Comparison of ENCODE assay signal across 32 cellular contexts in the genomic region with DNA sequence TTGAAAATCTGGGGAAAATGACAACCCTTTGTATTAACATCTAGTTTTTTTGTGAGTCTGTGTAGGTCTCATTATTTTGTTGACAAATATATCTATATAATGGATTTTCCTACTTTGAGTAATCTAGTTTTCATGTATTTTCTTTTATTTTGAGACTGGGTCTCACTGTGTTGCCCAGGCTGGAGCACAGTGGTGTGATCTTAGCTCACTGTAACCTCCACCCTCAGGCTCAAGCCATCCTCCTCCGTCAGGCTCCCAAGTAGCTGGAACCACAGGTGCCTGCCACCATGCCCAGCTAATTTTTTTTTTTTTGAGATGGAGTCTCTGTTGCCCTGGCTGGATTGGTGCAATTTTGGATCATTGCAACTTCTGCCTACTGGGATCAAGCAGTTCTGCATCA.
"Had no signal": no experiment of that assay in that cellular context is flagged by ENCODE, and none has a peak within 500 bp of the region (broad histone marks: within the 10 kb centered on the region; RNA-seq: fewer than 3 reads in every experiment).

No MANE protein-coding gene starts in this region.

- H3K9me3 ChIP-seq: adrenal gland, esophagus muscularis mucosa, gastroesophageal sphincter had no signal

- H3K27ac ChIP-seq: adrenal gland, body of pancreas, esophagus muscularis mucosa, foreskin keratinocyte, gastroesophageal sphincter, WERI-Rb-1 had no signal

- DNase-seq: activated CD4-positive, alpha-beta memory T cell treated with anti-CD3 and anti-CD28 coated beads for 36 hours; activated CD4-positive, alpha-beta T cell treated with anti-CD3 and anti-CD28 coated beads for 36 hours; activated CD4-positive, alpha-beta T cell treated with anti-CD3 and anti-CD28 coated beads, Interleukin-2, amount 10 ng/mL, durations not matched to agents 24 days and 14 days; activated CD4-positive, CD25-positive, alpha-beta regulatory T cell; activated CD4-positive, CD25-positive, alpha-beta regulatory T cell treated with anti-CD3 and anti-CD28 coated beads, Interleukin-2, amount 50 U/mL, for 72 hours; activated CD8-positive, alpha-beta memory T cell treated with anti-CD3 and anti-CD28 coated beads, Interleukin-2, amount 10 ng/mL, durations not matched to agents 7 days and 5 days; activated CD8-positive, alpha-beta memory T cell treated with anti-CD3 and anti-CD28 coated beads, Interleukin-2, amount 50 U/mL, for 4 hours; activated CD8-positive, alpha-beta T cell treated with anti-CD3 and anti-CD28 coated beads, Interleukin-2, amount 10 ng/mL, durations not matched to agents 7 days and 5 days; activated effector memory CD4-positive, alpha-beta T cell treated with anti-CD3 and anti-CD28 coated beads, Interleukin-2, amount 50 U/mL, for 16 hours; activated naive CD4-positive, alpha-beta T cell treated with anti-CD3 and anti-CD28 coated beads for 36 hours; activated naive CD8-positive, alpha-beta T cell treated with anti-CD3 and anti-CD28 coated beads for 36 hours; activated naive CD8-positive, alpha-beta T cell treated with anti-CD3 and anti-CD28 coated beads, Interleukin-2, amount 50 U/mL, for 24 hours; activated T-cell treated with anti-CD3 and anti-CD28 coated beads, Interleukin-2, amount 50 U/mL, for 1 hour; activated T-cell treated with anti-CD3 and anti-CD28 coated beads, Interleukin-2, amount 50 U/mL, for 48 hours; adrenal gland; amygdala; aorta; body of pancreas; caudate nucleus; cortex of kidney; dermis blood vessel endothelial cell; effector CD4-positive, alpha-beta T cell; effector memory CD8-positive, alpha-beta T cell; erythroblast; foreskin keratinocyte; T-helper 1 cell; T-helper 17 cell; T1000; WERI-Rb-1 had no signal

- H3K4me3 ChIP-seq: adrenal gland, body of pancreas, esophagus muscularis mucosa, gastroesophageal sphincter had no signal

- H3K27me3 ChIP-seq: adrenal gland, body of pancreas, esophagus muscularis mucosa, foreskin keratinocyte, gastroesophageal sphincter had no signal

- H3K4me1 ChIP-seq: adrenal gland, body of pancreas, esophagus muscularis mucosa, foreskin keratinocyte, gastroesophageal sphincter had no signal

- FAIRE-seq: colon had no signal
